14 cellular contexts compared by ENCODE assay signal in genomic region chr16:49695782-49696413, GRCh38.
DNase-seq lines count a peak whose midpoint lies in the region; ATAC-seq and TF ChIP-seq lines count a peak whose summit lies in the region.
"Had no signal": no experiment of that assay in that cellular context is flagged by ENCODE, and none has a peak within 500 bp of the region (broad histone marks: within the 10 kb centered on the region; RNA-seq: fewer than 3 reads in every experiment).

No MANE protein-coding gene starts in this region.

- H3K9me3 ChIP-seq in H9 (ENCODE audit: control insufficient read depth, low read depth, low read length) (no peaks in the 10 kb centered on the region), neuronal stem cell (replicated peaks in 1 of 2; ENCODE audit: control insufficient read depth in 2 of 2, insufficient read depth in 1 of 2, low read depth in 1 of 2, low read length in 2 of 2) (no peaks in the 10 kb centered on the region), colonic mucosa (no peaks in the 10 kb centered on the region), T-helper 17 cell (ENCODE audit: control insufficient read depth, low read length, poor library complexity, severe bottlenecking) (no peaks in the 10 kb centered on the region)

- WGBS in H9 (ENCODE audit: extremely low coverage, insufficient read length, low lambda C conversion rate) = no CpG with 5 or more reads among the region's 5 CpGs
- no CpG with 5 or more reads among the region's 5 CpGs for WGBS in neuronal stem cell (ENCODE audit: extremely low coverage in 2 of 2, insufficient read length in 2 of 2, insufficient replicate concordance in 1 of 2), 2 donors

- H3K4me3 Mint-ChIP-seq in H9 (peak overlapping the region in 1 of 2 experiments; percentile 1; a peak in 2 of 5 replicates), brain (peak overlapping the region in 1 of 5 experiments; percentile 53), T-helper 17 cell (no peak overlapping the region)
- H3K4me3 Mint-ChIP-seq: CD14-positive monocyte had no signal

- no peak overlapping the region for H2AK5ac ChIP-seq in H9 (ENCODE audit: insufficient read length, low read length)
- no peak overlapping the region for H2AK5ac ChIP-seq in neuronal stem cell (ENCODE audit: low read depth, low read length)

- no peak overlapping the region for H3K14ac ChIP-seq in H9 (ENCODE audit: insufficient read depth, low read length)
- H3K14ac ChIP-seq in neuronal stem cell (ENCODE audit: low read length) = no peak overlapping the region

- H2BK5ac ChIP-seq in H9 (ENCODE audit: insufficient read length, low read length) = no peak overlapping the region
- no peak overlapping the region for H2BK5ac ChIP-seq in neuronal stem cell (ENCODE audit: low read length)

- no peak overlapping the region for H3K4me2 ChIP-seq in H9 (ENCODE audit: insufficient read depth, insufficient read length, low read length)
- no peak overlapping the region for H3K4me2 ChIP-seq in neuronal stem cell (ENCODE audit: insufficient read depth, low read length, poor library complexity, severe bottlenecking)
- H3K4me2 ChIP-seq: KMS-11 had no signal

- no peaks in the 10 kb centered on the region; a peak in 1 of 5 replicates for H3K9me3 Mint-ChIP-seq in H9
- H3K9me3 Mint-ChIP-seq in brain = no peaks in the 10 kb centered on the region
- H3K9me3 Mint-ChIP-seq: CD14-positive monocyte had no signal

- no peak overlapping the region for H3K18ac ChIP-seq in H9 (ENCODE audit: insufficient read length, low read depth, low read length)
- H3K18ac ChIP-seq in neuronal stem cell (ENCODE audit: low read length) = peak overlapping the region; percentile 53

- no peak for TF ChIP-seq CTCF in H9 (conservative IDR thresholded peaks at IDR 0.05)
- no peak for TF ChIP-seq CTCF in brain (conservative IDR thresholded peaks at IDR 0.05)
- TF ChIP-seq CTCF in colonic mucosa (IDR thresholded peaks at IDR 0.05) = no peak

- H3K27ac Mint-ChIP-seq in H9 = peak overlapping the region; percentile 83 to 100 (median 99)
- peak overlapping the region in 4 of 5 experiments; percentile 14 to 98 (median 72) for H3K27ac Mint-ChIP-seq in brain
- no peak overlapping the region for H3K27ac Mint-ChIP-seq in T-helper 17 cell
- H3K27ac Mint-ChIP-seq: CD14-positive monocyte had no signal

- H3K27me3 Mint-ChIP-seq in H9 (ENCODE audit: low read depth) (no peaks in the 10 kb centered on the region; the same call in 1 of the 2 replicates), brain (no peaks in the 10 kb centered on the region), T-helper 17 cell (peaks cover 31% of the 10 kb centered on the region)

- H3K4ac ChIP-seq in H9 (ENCODE audit: low read depth, low read length) (no peak overlapping the region), neuronal stem cell (ENCODE audit: low read length) (no peak overlapping the region)

- H3K4me1 ChIP-seq in H9 (ENCODE audit: insufficient read depth, low read length) (peaks cover 11% of the 10 kb centered on the region), neuronal stem cell (ENCODE audit: control insufficient read depth in 2 of 2, insufficient read depth in 1 of 2, low read depth in 1 of 2, low read length in 2 of 2) (peaks cover 47 to 58% of the 10 kb centered on the region in 2 donors), colonic mucosa (no peaks in the 10 kb centered on the region)

- H3K79me1 ChIP-seq in H9 (ENCODE audit: insufficient read depth, low read depth, low read length, poor library complexity, severe bottlenecking) = no peaks in the 10 kb centered on the region
- H3K79me1 ChIP-seq in neuronal stem cell (ENCODE audit: low read depth, low read length) = no peaks in the 10 kb centered on the region

- H4K8ac ChIP-seq in H9 (replicated peaks; ENCODE audit: insufficient read length, low read depth, low read length) (no peak overlapping the region), neuronal stem cell (ENCODE audit: low read depth, low read length) (no peak overlapping the region)

- no peak overlapping the region for H3K4me3 ChIP-seq in neuronal stem cell (ENCODE audit: low read length in 2 of 2)
- H3K4me3 ChIP-seq in colonic mucosa = no peak overlapping the region

- H2BK15ac ChIP-seq in H9 (ENCODE audit: low read depth, low read length) (no peak overlapping the region), neuronal stem cell (ENCODE audit: low read length) (no peak overlapping the region)

- no peaks in the 10 kb centered on the region for H3K23me2 ChIP-seq in H9 (ENCODE audit: insufficient read length, low read depth, low read length, poor library complexity, severe bottlenecking)

- H3K23ac ChIP-seq in H9 (ENCODE audit: insufficient read length, low read depth, low read length) = no peak overlapping the region
- H3K23ac ChIP-seq in neuronal stem cell (ENCODE audit: low read depth, low read length, poor library complexity) = no peak overlapping the region

- H3T11ph ChIP-seq in H9 (ENCODE audit: low read length) = peak overlapping the region; percentile 10

- intact Hi-C loops in colonic mucosa (cut with DNase I) = no loop called here

- ATAC-seq in T-helper 17 cell = no peak

- no peak overlapping the region for H3K9ac ChIP-seq in H9 (ENCODE audit: extremely low read depth, insufficient read length, low read length)
- no peak overlapping the region for H3K9ac ChIP-seq in neuronal stem cell (ENCODE audit: low read depth, low read length, poor library complexity)
- H3K9ac ChIP-seq in colonic mucosa (ENCODE audit: low read depth in 2 of 2, low read length in 2 of 2) = no peak overlapping the region
- H3K9ac ChIP-seq: KMS-11 had no signal

- no peak overlapping the region for H2AFZ ChIP-seq in H9 (ENCODE audit: low read length)
- H2AFZ ChIP-seq in neuronal stem cell (ENCODE audit: low read length) = no peak overlapping the region

- H3K27me3 ChIP-seq in H9 (ENCODE audit: insufficient read depth, low read length) (no peaks in the 10 kb centered on the region), neuronal stem cell (ENCODE audit: control insufficient read depth in 3 of 3, insufficient read depth in 3 of 3, low read depth in 1 of 3, low read length in 3 of 3) (no peaks in the 10 kb centered on the region), colonic mucosa (no peaks in the 10 kb centered on the region)

- H3K4me1 Mint-ChIP-seq in H9 (peaks cover 67 to 70% of the 10 kb centered on the region in 2 experiments), brain (peaks cover 69% of the 10 kb centered on the region), T-helper 17 cell (peaks cover 2% of the 10 kb centered on the region)
- H3K4me1 Mint-ChIP-seq: CD14-positive monocyte had no signal

- no peak overlapping the region for H2BK20ac ChIP-seq in H9 (ENCODE audit: low read depth, low read length, poor library complexity, severe bottlenecking)

- H2BK120ac ChIP-seq in H9 (ENCODE audit: low read depth, low read length, poor library complexity, severe bottlenecking) (no peak overlapping the region), neuronal stem cell (ENCODE audit: low read depth, low read length) (no peak overlapping the region)

- DNase-seq in H9 (no peak), iPS-NIHi7 (ENCODE audit: extremely low spot score) (peak; percentile 56), neuronal stem cell (ENCODE audit: low spot score) (no peak), colonic mucosa (no peak), T-helper 17 cell (no peak), T-helper 1 cell (no peak), cortex of kidney (lab: John Stamatoyannopoulos, UW) (no peak)
- DNase-seq: DMS 273 treated with DMSO at 0.1 percent for 48 hours, NCI-H1048, NCI-H2081 treated with DMSO at 0.1 percent for 48 hours, NCI-H524 had no signal

- no peak overlapping the region for H4K91ac ChIP-seq in H9 (ENCODE audit: insufficient read length, low read depth, low read length)
- no peak overlapping the region for H4K91ac ChIP-seq in neuronal stem cell (ENCODE audit: low read depth, low read length, poor library complexity)

- H3K36me3 ChIP-seq in neuronal stem cell (replicated peaks in 1 of 2; ENCODE audit: control insufficient read depth in 2 of 2, insufficient read depth in 2 of 2, low read length in 2 of 2) (peaks cover 0 to 13% of the 10 kb centered on the region in 2 donors), colonic mucosa (no peaks in the 10 kb centered on the region)

- no peaks in the 10 kb centered on the region for H3K79me2 ChIP-seq in H9 (ENCODE audit: insufficient read depth, low read length)

- peak overlapping the region; percentile 24 for H3K27ac ChIP-seq in H9 (ENCODE audit: insufficient read length, low read depth, low read length)
- H3K27ac ChIP-seq in neuronal stem cell (replicated peaks; ENCODE audit: low read length) = peak overlapping the region; percentile 81
- H3K27ac ChIP-seq in colonic mucosa = no peak overlapping the region
- H3K27ac ChIP-seq: KMS-11 had no signal

- H4K20me1 ChIP-seq in H9 (ENCODE audit: control insufficient read depth, insufficient read depth, insufficient read length) = no peaks in the 10 kb centered on the region

- H2BK12ac ChIP-seq in H9 (ENCODE audit: insufficient read length, low read depth, low read length) (no peak overlapping the region), neuronal stem cell (ENCODE audit: low read length) (no peak overlapping the region)

- H4K5ac ChIP-seq in H9 (ENCODE audit: insufficient read length, low read depth, low read length) = no peak overlapping the region

- H3K36me3 Mint-ChIP-seq in H9 (ENCODE audit: insufficient read depth in 1 of 3, low read depth in 3 of 3) (peaks cover 0 to 2% (median 0%) of the 10 kb centered on the region in 3 experiments; a peak in 3 of 7 replicates), brain (no peaks in the 10 kb centered on the region), T-helper 17 cell (ENCODE audit: low read depth) (no peaks in the 10 kb centered on the region)
- H3K36me3 Mint-ChIP-seq: CD14-positive monocyte had no signal

- H3K56ac ChIP-seq in H9 (ENCODE audit: insufficient read length, low read depth, low read length) = no peak overlapping the region
